Comparison of ENCODE assay signal across 14 cellular contexts in genomic region chr11:95345651-95346050, GRCh38.
DNase-seq lines count a peak whose midpoint lies in the region; ATAC-seq and TF ChIP-seq lines count a peak whose summit lies in the region.
"Had no signal": no experiment of that assay in that cellular context is flagged by ENCODE, and none has a peak within 500 bp of the region (broad histone marks: within the 10 kb centered on the region; RNA-seq: fewer than 3 reads in every experiment).

No MANE protein-coding gene starts in this region.

- no peak for TF ChIP-seq CTCF in coronary artery (IDR thresholded peaks at IDR 0.05)

- H3K27ac ChIP-seq in coronary artery = no peak overlapping the region

- H3K9me3 Mint-ChIP-seq in activated T-cell treated with anti-CD3 and anti-CD28 coated beads, Interleukin-2, amount 50 U/mL, for 24 hours = peaks cover 9% of the 10 kb centered on the region
- peaks cover 17% of the 10 kb centered on the region for H3K9me3 Mint-ChIP-seq in stimulated activated memory B cell treated with anti-CD40 and anti-IgM and Interleukin-4, amounts not matched to agents 10 μg/mL and 1 μg/mL and 100 μg/mL, for 72 hours

- no peaks in the 10 kb centered on the region for H3K27me3 Mint-ChIP-seq in activated T-cell treated with anti-CD3 and anti-CD28 coated beads, Interleukin-2, amount 50 U/mL, for 24 hours
- H3K27me3 Mint-ChIP-seq in stimulated activated memory B cell treated with anti-CD40 and anti-IgM and Interleukin-4, amounts not matched to agents 10 μg/mL and 1 μg/mL and 100 μg/mL, for 72 hours = no peaks in the 10 kb centered on the region

- ATAC-seq in GM21786 (IDR thresholded peaks at IDR 0.05; ENCODE audit: unreplicated experiment) (peak; percentile 79), HG03521 (IDR thresholded peaks at IDR 0.05; ENCODE audit: unreplicated experiment) (no peak)
- no peak for ATAC-seq in stimulated activated memory B cell treated with anti-CD40 and anti-IgM and Interleukin-4, amounts not matched to agents 10 μg/mL and 1 μg/mL and 100 μg/mL, for 72 hours
- ATAC-seq: K562, Panc1 had no signal

- no peaks in the 10 kb centered on the region for H3K36me3 Mint-ChIP-seq in activated T-cell treated with anti-CD3 and anti-CD28 coated beads, Interleukin-2, amount 50 U/mL, for 24 hours (ENCODE audit: low read depth)
- peaks cover 17% of the 10 kb centered on the region for H3K36me3 Mint-ChIP-seq in stimulated activated memory B cell treated with anti-CD40 and anti-IgM and Interleukin-4, amounts not matched to agents 10 μg/mL and 1 μg/mL and 100 μg/mL, for 72 hours

- no peak overlapping the region for H3K4me3 ChIP-seq in Jurkat, Clone E6-1 (ENCODE audit: low read length)
- no peak overlapping the region for H3K4me3 ChIP-seq in coronary artery
- H3K4me3 ChIP-seq: K562 had no signal

- H3K27ac Mint-ChIP-seq in activated T-cell treated with anti-CD3 and anti-CD28 coated beads, Interleukin-2, amount 50 U/mL, for 24 hours = peak overlapping the region; percentile 19
- H3K27ac Mint-ChIP-seq in stimulated activated memory B cell treated with anti-CD40 and anti-IgM and Interleukin-4, amounts not matched to agents 10 μg/mL and 1 μg/mL and 100 μg/mL, for 72 hours = peak overlapping the region; percentile 45
- H3K27ac Mint-ChIP-seq: nephron progenitor cell had no signal

- H3K4me3 Mint-ChIP-seq in activated T-cell treated with anti-CD3 and anti-CD28 coated beads, Interleukin-2, amount 50 U/mL, for 24 hours = no peak overlapping the region
- H3K4me3 Mint-ChIP-seq in stimulated activated memory B cell treated with anti-CD40 and anti-IgM and Interleukin-4, amounts not matched to agents 10 μg/mL and 1 μg/mL and 100 μg/mL, for 72 hours = no peak overlapping the region
- H3K4me3 Mint-ChIP-seq: activated T-helper 1 cell treated with anti-CD3 and anti-CD28 coated beads, Interleukin-12 subunit alpha, Interleukin-12 subunit beta, Interleukin-2, Interleukin-4 antibody, amounts not matched to agents 30 ng/mL and 10 ng/mL and 1 ng/mL, durations not matched to agents 14 hours and 24 hours and 36 hours; nephron progenitor cell had no signal

- peaks cover 28% of the 10 kb centered on the region for H3K4me1 Mint-ChIP-seq in activated T-cell treated with anti-CD3 and anti-CD28 coated beads, Interleukin-2, amount 50 U/mL, for 24 hours (ENCODE audit: low read depth)
- peaks cover 2% of the 10 kb centered on the region for H3K4me1 Mint-ChIP-seq in stimulated activated memory B cell treated with anti-CD40 and anti-IgM and Interleukin-4, amounts not matched to agents 10 μg/mL and 1 μg/mL and 100 μg/mL, for 72 hours

- no peak for DNase-seq in activated T-cell treated with anti-CD3 and anti-CD28 coated beads, Interleukin-2, amount 50 U/mL, for 24 hours
- DNase-seq in activated T-cell treated with anti-CD3 and anti-CD28 coated beads for 4 hours (no peak), COLO829 (ENCODE audit: low spot score) (no peak), coronary artery (ENCODE audit: low spot score) (no peak)
- DNase-seq in Jurkat, Clone E6-1 (ENCODE audit: low read depth, low spot score) = peak; percentile 23
- DNase-seq: DMS79 treated with DMSO at 0.1 percent for 48 hours; nephron progenitor cell; stimulated activated CD4-positive, alpha-beta T cell treated with anti-CD3 and anti-CD28 coated beads, Interleukin-12 subunit alpha, Interleukin-12 subunit beta, amount 100 ng/mL, for 4 hours had no signal
